18 cellular contexts compared by ENCODE assay signal in genomic region chr10:21166557-21167287, GRCh38.
A peak's percentile ranks its signal among the peaks of the same experiment; 100 is the strongest.
DNase-seq lines count a peak whose midpoint lies in the region; ATAC-seq, FAIRE-seq and TF ChIP-seq lines count a peak whose summit lies in the region.
"Had no signal": no experiment of that assay in that cellular context is flagged by ENCODE, and none has a peak within 500 bp of the region (broad histone marks: within the 10 kb centered on the region; RNA-seq: fewer than 3 reads in every experiment).

No MANE protein-coding gene starts in this region.

- peak; percentile 36; the same call in 1 of the 2 replicates for TF ChIP-seq EP300 in K562 (IDR thresholded peaks at IDR 0.05; ENCODE audit: low read length)

- POLR2A ChIA-PET in K562 (lab: Yijun Ruan, JAX), result interaction anchor here (0.6 to 1.4 kb wide), 3 partner anchors 9 to 65 kb away, joined by 3 read pairs; no protein-coding TSS in a partner anchor

- CTCF ChIA-PET in K562 (lab: Yijun Ruan, JAX; ENCODE audit: low intra/inter-chr PET ratio), result interaction anchor here (0.6 to 1.1 kb wide), 2 partner anchors 115 to 312 kb away, joined by 3 to 4 read pairs; no protein-coding TSS in a partner anchor

- H3K9me3 ChIP-seq in K562 (replicated peaks; ENCODE audit: control insufficient read depth, insufficient read depth, low read depth, low read length) (no peaks in the 10 kb centered on the region), left lung (no peaks in the 10 kb centered on the region), thyroid gland (no peaks in the 10 kb centered on the region), right cardiac atrium (ENCODE audit: control insufficient read depth, low read length) (no peaks in the 10 kb centered on the region)
- H3K9me3 ChIP-seq: vagina had no signal

- H3K27me3 ChIP-seq in K562 (ENCODE audit: control insufficient read depth in 2 of 2, insufficient read depth in 2 of 2, low read length in 2 of 2) (no peaks in the 10 kb centered on the region), left lung (peaks cover 0 to 11% of the 10 kb centered on the region in 2 donors), thyroid gland (no peaks in the 10 kb centered on the region), right cardiac atrium (ENCODE audit: control insufficient read depth, insufficient read depth) (no peaks in the 10 kb centered on the region)
- H3K27me3 ChIP-seq: vagina had no signal

- peak overlapping the region; percentile 50 to 86; a peak in 3 of 4 replicates for H3K9ac ChIP-seq in K562 (ENCODE audit: insufficient read depth in 1 of 2, low read depth in 2 of 2, low read length in 2 of 2)

- BruUV-seq in K562 (replicated peaks; lab: Mats Ljungman, UMichigan), result no TSS peak

- WGBS in K562 (ENCODE audit: insufficient coverage, low coverage, missing lambda C conversion rate), result 10% methylated on average over 16 of the region's 16 CpGs
- WGBS in thyroid gland, 2 donors, result 51 to 52% methylated on average over 16 of the region's 16 CpGs
- 90% methylated on average over 16 of the region's 16 CpGs for WGBS in right cardiac atrium

- no peaks in the 10 kb centered on the region for H3K36me3 ChIP-seq in K562 (ENCODE audit: control insufficient read depth, insufficient read depth, low read length)
- no peaks in the 10 kb centered on the region for H3K36me3 ChIP-seq in left lung
- H3K36me3 ChIP-seq in thyroid gland, result no peaks in the 10 kb centered on the region
- H3K36me3 ChIP-seq: vagina had no signal

- no peaks in the 10 kb centered on the region for H3K27me3 Mint-ChIP-seq in glutamatergic neuron (ENCODE audit: unreplicated experiment)

- H3K27ac Mint-ChIP-seq in glutamatergic neuron (ENCODE audit: unreplicated experiment), result no peak overlapping the region
- H3K27ac Mint-ChIP-seq: CD8-positive, alpha-beta T cell; IgD-negative memory B cell; T-helper 1 cell treated with Interleukin-12 subunit alpha and Interleukin-12 subunit beta and Interleukin-4 antibody, amounts not matched to agents 30 μg/mL and 1 μg/mL, for 36 hours had no signal

- no peaks in the 10 kb centered on the region for H3K79me2 ChIP-seq in K562 (ENCODE audit: control insufficient read depth, insufficient read depth, low read length)

- no peaks in the 10 kb centered on the region for H4K20me1 ChIP-seq in K562 (replicated peaks; ENCODE audit: control insufficient read depth, insufficient read depth, low read length)

- peak; percentile 81 for ATAC-seq in K562
- ATAC-seq in left lung, result peak; percentile 93
- no peak for ATAC-seq in right cardiac atrium
- ATAC-seq in GM19467 (IDR thresholded peaks at IDR 0.05; ENCODE audit: unreplicated experiment), result no peak
- ATAC-seq: CD8-positive, alpha-beta T cell had no signal

- H3K9me1 ChIP-seq in K562 (ENCODE audit: control insufficient read depth, insufficient read depth, low read length), result no peaks in the 10 kb centered on the region

- H3K9me3 Mint-ChIP-seq in glutamatergic neuron (ENCODE audit: unreplicated experiment), result peaks cover 4% of the 10 kb centered on the region
- H3K9me3 Mint-ChIP-seq: T-helper 1 cell treated with Interleukin-12 subunit alpha and Interleukin-12 subunit beta and Interleukin-4 antibody, amounts not matched to agents 30 μg/mL and 1 μg/mL, for 36 hours had no signal

- peak overlapping the region; percentile 69 for H3K4me2 ChIP-seq in K562 (ENCODE audit: insufficient read depth, low read length)

- TF ChIP-seq CTCF in K562 (IDR thresholded peaks at IDR 0.05 in 2 of 3, conservative IDR thresholded peaks at IDR 0.05 in 1 of 3; ENCODE audit: insufficient read depth in 2 of 3, low read depth in 1 of 3, low read length in 3 of 3) (no peak), left lung (IDR thresholded peaks at IDR 0.05) (no peak), thyroid gland (IDR thresholded peaks at IDR 0.05) (no peak), glutamatergic neuron (IDR thresholded peaks at IDR 0.05; ENCODE audit: partially characterized antibody, unreplicated experiment) (no peak)

- H3K27ac ChIP-seq in K562 (ENCODE audit: extremely low read depth, low read depth, low read length) (peak overlapping the region; percentile 54), left lung (peak overlapping the region; percentile 63 to 78), thyroid gland (peak overlapping the region; percentile 82 to 89 (median 87)), right cardiac atrium (ENCODE audit: low read length) (no peak overlapping the region)
- H3K27ac ChIP-seq: vagina had no signal

- no peak for TF ChIP-seq RAD21 in K562 (CRISPR knock-in tag; conservative IDR thresholded peaks at IDR 0.05 in 1 of 2, IDR thresholded peaks at IDR 0.05 in 1 of 2)

- no peak overlapping the region for H3K4me3 Mint-ChIP-seq in glutamatergic neuron (ENCODE audit: unreplicated experiment)
- H3K4me3 Mint-ChIP-seq: CD8-positive, alpha-beta T cell; IgD-negative memory B cell; naive B cell; T-helper 1 cell treated with Interleukin-12 subunit alpha and Interleukin-12 subunit beta and Interleukin-4 antibody, amounts not matched to agents 30 μg/mL and 1 μg/mL, for 36 hours had no signal

- FAIRE-seq in K562 (lab: Jason Lieb, UNC), result peak; percentile 29

- peak overlapping the region; percentile 77 for H2AFZ ChIP-seq in K562 (ENCODE audit: low read depth, low read length)

- no peaks in the 10 kb centered on the region for H3K36me3 Mint-ChIP-seq in glutamatergic neuron (ENCODE audit: unreplicated experiment)
- H3K36me3 Mint-ChIP-seq: CD8-positive, alpha-beta T cell; IgD-negative memory B cell; naive B cell had no signal

- H3K4me1 ChIP-seq in K562 (replicated peaks in 1 of 2; ENCODE audit: control insufficient read depth in 2 of 2, insufficient read depth in 2 of 2, low read length in 2 of 2) (peaks cover 0 to 12% of the 10 kb centered on the region in 2 experiments; a peak in 2 of 5 replicates), left lung (no peaks in the 10 kb centered on the region), thyroid gland (peaks cover 29 to 52% of the 10 kb centered on the region in 2 donors), right cardiac atrium (ENCODE audit: control insufficient read depth, insufficient read depth, low read length) (no peaks in the 10 kb centered on the region)
- H3K4me1 ChIP-seq: vagina had no signal

- H3K4me3 ChIP-seq in K562 (no peak overlapping the region), left lung (no peak overlapping the region), thyroid gland (replicated peaks in 1 of 3) (no peak overlapping the region), right cardiac atrium (ENCODE audit: low read length) (no peak overlapping the region)
- H3K4me3 ChIP-seq: vagina had no signal

- DNase-seq in NCI-H1417 (lab: John Stamatoyannopoulos, UW) (peak in 2 of 3 experiments; percentile 8 to 62), NCI-H1417 treated with DMSO at 0.1 percent for 48 hours (lab: John Stamatoyannopoulos, UW) (no peak), K562 (ENCODE audit: extremely low read depth in 1 of 4, low spot score in 3 of 4) (peak in 2 of 4 experiments; percentile 33 to 70), left lung (peak in 1 of 2 donors; percentile 77), thyroid gland (peak; percentile 84 to 87), glutamatergic neuron (no peak), right cardiac atrium (no peak)
- DNase-seq: activated CD4-positive, CD25-positive, alpha-beta regulatory T cell treated with anti-CD3 and anti-CD28 coated beads, Interleukin-2, amount 50 U/mL, for 72 hours; activated naive CD4-positive, alpha-beta T cell treated with Interleukin-2 at 50 U/mL for 16 hours; CD8-positive, alpha-beta T cell; naive B cell; NCI-H1105; RPMI8226; stimulated activated CD4-positive, alpha-beta T cell treated with anti-CD3 and anti-CD28 coated beads, Interleukin-2, amount 100 ng/mL, for 48 hours had no signal

- peaks cover 11% of the 10 kb centered on the region for H3K4me1 Mint-ChIP-seq in glutamatergic neuron (ENCODE audit: low read depth, unreplicated experiment)
- H3K4me1 Mint-ChIP-seq: IgD-negative memory B cell, naive B cell had no signal

- in situ Hi-C loops in K562 (cut with MboI), result loop anchor here (5.0 kb wide), 1 partner anchor 89 kb away; no protein-coding TSS in a partner anchor

- TF ChIP-seq POLR2A in K562 (conservative IDR thresholded peaks at IDR 0.05), result no peak
- peak in 1 of 2 donors; percentile 49 for TF ChIP-seq POLR2A in thyroid gland (IDR thresholded peaks at IDR 0.05)

- intact Hi-C loops in K562 (cut with micrococcal nuclease) (loop anchor here (5.0 kb wide), 1 partner anchor 69 kb away; no protein-coding TSS in a partner anchor), left lung (cut with DNase I) (no loop called here), thyroid gland (cut with DNase I) (no loop called here), right cardiac atrium (cut with DNase I) (no loop called here)

TF ChIP-seq in K562, 482 proteins besides CTCF, POLR2A, EP300 and RAD21 (continues in another document):
- TF ChIP-seq NCOA4 (IDR thresholded peaks at IDR 0.05; ENCODE audit: partially characterized antibody) (no peak), ZKSCAN8 (CRISPR knock-in tag; IDR thresholded peaks at IDR 0.05) (no peak; the same call in 1 of the 2 replicates), HDAC2 (IDR thresholded peaks at IDR 0.05) (peak; percentile 97), ARID4B (CRISPR knock-in tag; IDR thresholded peaks at IDR 0.05) (no peak)

Comparison
In these comparisons a context has a peak if more than half of its experiments do, and no peak if none do; other contexts are left out.
1. DNase-seq: peak in NCI-H1417 (2 of 3) and thyroid gland (2 of 2); none in NCI-H1417 treated with DMSO at 0.1 percent for 48 hours (single experiment), glutamatergic neuron (single experiment) and right cardiac atrium (0 of 3).
2. ATAC-seq: peak in K562 (single experiment) and left lung (single experiment); none in right cardiac atrium (0 of 2) and GM19467 (single experiment).